In the genomic region with DNA sequence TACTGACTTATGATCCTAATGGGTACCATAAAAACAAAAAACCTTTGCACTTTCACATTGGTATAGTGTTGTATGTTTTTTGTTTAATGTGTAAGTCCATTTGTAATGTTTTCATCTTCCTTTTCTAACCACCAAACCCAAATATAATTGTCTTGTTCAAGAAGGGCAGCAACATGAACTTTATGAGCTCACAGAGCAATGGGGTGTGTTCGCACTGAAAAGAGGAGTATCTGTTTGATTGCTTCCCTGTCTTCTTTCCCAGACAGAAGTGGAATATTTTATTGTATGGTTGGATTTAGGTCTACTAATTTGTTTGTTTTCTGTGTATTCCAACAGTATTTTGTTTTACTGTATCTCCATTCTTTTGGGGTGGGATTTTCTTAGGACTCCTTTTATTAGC, we compare ENCODE assay signal across 1 cellular context.
TF ChIP-seq lines count a peak whose summit lies in the region.

No MANE protein-coding gene starts in this region.

TF ChIP-seq in A549, 52 proteins besides CTCF, POLR2A, EP300 and RAD21 (continued from another document):
- TF ChIP-seq, protein P1, sequence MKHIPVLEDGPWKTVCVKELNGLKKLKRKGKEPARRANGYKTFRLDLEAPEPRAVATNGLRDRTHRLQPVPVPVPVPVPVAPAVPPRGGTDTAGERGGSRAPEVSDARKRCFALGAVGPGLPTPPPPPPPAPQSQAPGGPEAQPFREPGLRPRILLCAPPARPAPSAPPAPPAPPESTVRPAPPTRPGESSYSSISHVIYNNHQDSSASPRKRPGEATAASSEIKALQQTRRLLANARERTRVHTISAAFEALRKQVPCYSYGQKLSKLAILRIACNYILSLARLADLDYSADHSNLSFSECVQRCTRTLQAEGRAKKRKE (CRISPR knock-in tag; IDR thresholded peaks at IDR 0.05; ENCODE audit: low read depth): no peak
- TF ChIP-seq RFX5 (IDR thresholded peaks at IDR 0.05): no peak
- no peak for TF ChIP-seq SMC3 (IDR thresholded peaks at IDR 0.05)
- TF ChIP-seq, protein P2, sequence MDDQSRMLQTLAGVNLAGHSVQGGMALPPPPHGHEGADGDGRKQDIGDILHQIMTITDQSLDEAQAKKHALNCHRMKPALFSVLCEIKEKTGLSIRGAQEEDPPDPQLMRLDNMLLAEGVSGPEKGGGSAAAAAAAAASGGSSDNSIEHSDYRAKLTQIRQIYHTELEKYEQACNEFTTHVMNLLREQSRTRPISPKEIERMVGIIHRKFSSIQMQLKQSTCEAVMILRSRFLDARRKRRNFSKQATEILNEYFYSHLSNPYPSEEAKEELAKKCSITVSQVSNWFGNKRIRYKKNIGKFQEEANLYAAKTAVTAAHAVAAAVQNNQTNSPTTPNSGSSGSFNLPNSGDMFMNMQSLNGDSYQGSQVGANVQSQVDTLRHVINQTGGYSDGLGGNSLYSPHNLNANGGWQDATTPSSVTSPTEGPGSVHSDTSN (IDR thresholded peaks at IDR 0.05): no peak
- no peak for TF ChIP-seq JUN (IDR thresholded peaks at IDR 0.05)
- no peak for TF ChIP-seq HOXA7 (CRISPR knock-in tag; IDR thresholded peaks at IDR 0.05)
- TF ChIP-seq CBX2 (IDR thresholded peaks at IDR 0.05; ENCODE audit: borderline replicate concordance, low read depth): no peak
- TF ChIP-seq ZSCAN20 (CRISPR knock-in tag; IDR thresholded peaks at IDR 0.05): no peak
- no peak for TF ChIP-seq ZC3H11A (IDR thresholded peaks at IDR 0.05)
- no peak for TF ChIP-seq HES2 (IDR thresholded peaks at IDR 0.05)
- no peak for TF ChIP-seq BHLHE40 (IDR thresholded peaks at IDR 0.05; ENCODE audit: low read depth, low read length)
- TF ChIP-seq E2F6 (IDR thresholded peaks at IDR 0.05; ENCODE audit: borderline replicate concordance, low read depth): no peak
- TF ChIP-seq CHD2 (IDR thresholded peaks at IDR 0.05; ENCODE audit: low read length, partially characterized antibody): no peak
- no peak for TF ChIP-seq EHF (CRISPR knock-in tag; IDR thresholded peaks at IDR 0.05)
